Comparison of ENCODE assay signal across 10 cellular contexts in genomic region chr20:5592823-5593761, GRCh38. TPM values are rescaled to one million over a fixed set of nuclear protein-coding genes. Genes with fewer than 3 reads are reported as not detected.
DNase-seq lines count a peak whose midpoint lies in the region; ATAC-seq and TF ChIP-seq lines count a peak whose summit lies in the region.
"Had no signal": no experiment of that assay in that cellular context is flagged by ENCODE, and none has a peak within 500 bp of the region (broad histone marks: within the 10 kb centered on the region; RNA-seq: fewer than 3 reads in every experiment).

No MANE protein-coding gene starts in this region.

- H4K20me1 ChIP-seq in OCI-LY7 (ENCODE audit: insufficient read depth, low read length) = no peaks in the 10 kb centered on the region

- peaks cover 52% of the 10 kb centered on the region for H3K36me3 Mint-ChIP-seq in activated naive CD4-positive, alpha-beta T cell treated with anti-CD3 and anti-CD28 coated beads, Interleukin-2, amount 10 ng/mL, durations not matched to agents 7 days and 5 days
- H3K36me3 Mint-ChIP-seq in central memory CD8-positive, alpha-beta T cell (ENCODE audit: insufficient read depth) = peaks cover 58% of the 10 kb centered on the region
- peaks cover 38% of the 10 kb centered on the region for H3K36me3 Mint-ChIP-seq in stimulated activated memory B cell treated with anti-CD40 and anti-IgM and Interleukin-4, amounts not matched to agents 10 μg/mL and 1 μg/mL and 100 μg/mL, for 72 hours

- peak overlapping the region; percentile 97 for H3K27ac ChIP-seq in OCI-LY7 (ENCODE audit: low read depth, low read length, poor library complexity, severe bottlenecking)

- H3K4me2 ChIP-seq in OCI-LY7 (ENCODE audit: low read length) = peak overlapping the region; percentile 72

- no peaks in the 10 kb centered on the region for H3K9me3 Mint-ChIP-seq in activated naive CD4-positive, alpha-beta T cell treated with anti-CD3 and anti-CD28 coated beads, Interleukin-2, amount 10 ng/mL, durations not matched to agents 7 days and 5 days
- H3K9me3 Mint-ChIP-seq in central memory CD8-positive, alpha-beta T cell = no peaks in the 10 kb centered on the region
- no peaks in the 10 kb centered on the region for H3K9me3 Mint-ChIP-seq in stimulated activated memory B cell treated with anti-CD40 and anti-IgM and Interleukin-4, amounts not matched to agents 10 μg/mL and 1 μg/mL and 100 μg/mL, for 72 hours

- H3K9me3 ChIP-seq in OCI-LY7 (ENCODE audit: low read length) = 0 out of 2 replicates have a peak, but pooled peaks cover 3% of the 10 kb centered on the region
- H3K9me3 ChIP-seq: adrenal gland had no signal

- no peak for TF ChIP-seq CTCF in OCI-LY7 (conservative IDR thresholded peaks at IDR 0.05; ENCODE audit: low read length)

- no peak for DNase-seq in activated naive CD4-positive, alpha-beta T cell treated with anti-CD3 and anti-CD28 coated beads, Interleukin-2, amount 10 ng/mL, durations not matched to agents 7 days and 5 days
- no peak for DNase-seq in activated naive CD4-positive, alpha-beta T cell treated with Interleukin-2 at 50 U/mL for 16 hours
- no peak for DNase-seq in OCI-LY7 (ENCODE audit: low spot score)
- no peak for DNase-seq in central memory CD8-positive, alpha-beta T cell (ENCODE audit: low spot score in 2 of 2)
- DNase-seq in DMS 273 (lab: John Stamatoyannopoulos, UW; ENCODE audit: unreplicated experiment) = no peak
- no peak for DNase-seq in DMS153 treated with DMSO at 0.1 percent for 48 hours (lab: John Stamatoyannopoulos, UW; ENCODE audit: unreplicated experiment)
- DNase-seq: adrenal gland, GOT3 had no signal

- peaks cover 94% of the 10 kb centered on the region for H3K36me3 ChIP-seq in OCI-LY7 (ENCODE audit: insufficient read depth, low read length)

- no peaks in the 10 kb centered on the region for H3K27me3 Mint-ChIP-seq in activated naive CD4-positive, alpha-beta T cell treated with anti-CD3 and anti-CD28 coated beads, Interleukin-2, amount 10 ng/mL, durations not matched to agents 7 days and 5 days
- no peaks in the 10 kb centered on the region for H3K27me3 Mint-ChIP-seq in central memory CD8-positive, alpha-beta T cell
- H3K27me3 Mint-ChIP-seq in stimulated activated memory B cell treated with anti-CD40 and anti-IgM and Interleukin-4, amounts not matched to agents 10 μg/mL and 1 μg/mL and 100 μg/mL, for 72 hours = no peaks in the 10 kb centered on the region

- peak overlapping the region; percentile 52 for H3K4me3 ChIP-seq in OCI-LY7 (ENCODE audit: low read depth, low read length, poor library complexity, severe bottlenecking)
- H3K4me3 ChIP-seq: adrenal gland had no signal

- ATAC-seq in central memory CD8-positive, alpha-beta T cell (replicated peaks; ENCODE audit: extremely low read depth, poor library complexity, severe bottlenecking) = peak; percentile 61
- no peak for ATAC-seq in stimulated activated memory B cell treated with anti-CD40 and anti-IgM and Interleukin-4, amounts not matched to agents 10 μg/mL and 1 μg/mL and 100 μg/mL, for 72 hours
- no peak for ATAC-seq in activated CD4-positive, CD25-positive, alpha-beta regulatory T cell treated with anti-CD3 and anti-CD28 coated beads, Interleukin-2, amount 50 U/mL, for 24 hours

- H2AFZ ChIP-seq in OCI-LY7 (ENCODE audit: low read length) = no peak overlapping the region; the same call in 1 of the 2 replicates

- intact Hi-C loops in OCI-LY7 (cut with micrococcal nuclease; ENCODE audit: unreplicated experiment) = loop anchor here (5.0 kb wide), 2 partner anchors 54 to 79 kb away; no protein-coding TSS in a partner anchor

- peaks cover 73% of the 10 kb centered on the region for H3K4me1 Mint-ChIP-seq in activated naive CD4-positive, alpha-beta T cell treated with anti-CD3 and anti-CD28 coated beads, Interleukin-2, amount 10 ng/mL, durations not matched to agents 7 days and 5 days
- H3K4me1 Mint-ChIP-seq in central memory CD8-positive, alpha-beta T cell = peaks cover 42% of the 10 kb centered on the region
- peaks cover 77% of the 10 kb centered on the region for H3K4me1 Mint-ChIP-seq in stimulated activated memory B cell treated with anti-CD40 and anti-IgM and Interleukin-4, amounts not matched to agents 10 μg/mL and 1 μg/mL and 100 μg/mL, for 72 hours

- no peaks in the 10 kb centered on the region for H3K9me2 ChIP-seq in OCI-LY7 (ENCODE audit: insufficient read depth, low read length)

- POLR2A ChIA-PET in OCI-LY7 (lab: Charles Lee) = interaction anchor here (0.6 to 5.9 kb wide), 20 partner anchors 9 to 211 kb away, joined by 3 to 76 read pairs (median 4); partner anchors contain the start of gene SHLD1

- BruUV-seq in OCI-LY7 (replicated peaks; lab: Mats Ljungman, UMichigan) = no TSS peak

- CTCF ChIA-PET in activated naive CD4-positive, alpha-beta T cell treated with anti-CD3 and anti-CD28 coated beads, Interleukin-2, amount 10 ng/mL, durations not matched to agents 7 days and 5 days (lab: Charles Lee) = interaction anchor here (0.7 to 1.8 kb wide), 4 partner anchors 13 to 36 kb away, joined by 3 to 9 read pairs (median 6); no protein-coding TSS in a partner anchor
- CTCF ChIA-PET in OCI-LY7 (lab: Charles Lee; ENCODE audit: unreplicated experiment) = interaction anchor here (3.8 kb wide), 1 partner anchor 15 kb away, joined by 20 read pairs; no protein-coding TSS in a partner anchor

- H3K4me1 ChIP-seq in OCI-LY7 (ENCODE audit: insufficient read depth, low read length, poor library complexity, severe bottlenecking) = peaks cover 99% of the 10 kb centered on the region

- peaks cover 95% of the 10 kb centered on the region for H3K79me2 ChIP-seq in OCI-LY7 (ENCODE audit: insufficient read depth, low read depth, low read length)

- peak overlapping the region; percentile 60 for H3K4me3 Mint-ChIP-seq in activated naive CD4-positive, alpha-beta T cell treated with anti-CD3 and anti-CD28 coated beads, Interleukin-2, amount 10 ng/mL, durations not matched to agents 7 days and 5 days
- H3K4me3 Mint-ChIP-seq in central memory CD8-positive, alpha-beta T cell = peak overlapping the region; percentile 59
- peak overlapping the region; percentile 70 for H3K4me3 Mint-ChIP-seq in stimulated activated memory B cell treated with anti-CD40 and anti-IgM and Interleukin-4, amounts not matched to agents 10 μg/mL and 1 μg/mL and 100 μg/mL, for 72 hours

- H3K27ac Mint-ChIP-seq in activated naive CD4-positive, alpha-beta T cell treated with anti-CD3 and anti-CD28 coated beads, Interleukin-2, amount 10 ng/mL, durations not matched to agents 7 days and 5 days = peak overlapping the region; percentile 95
- peak overlapping the region; percentile 79 for H3K27ac Mint-ChIP-seq in central memory CD8-positive, alpha-beta T cell (ENCODE audit: low read depth)
- peak overlapping the region; percentile 94 for H3K27ac Mint-ChIP-seq in stimulated activated memory B cell treated with anti-CD40 and anti-IgM and Interleukin-4, amounts not matched to agents 10 μg/mL and 1 μg/mL and 100 μg/mL, for 72 hours

RNA-seq across cellular contexts. Expression of gene GPCPD1, which starts 17.7 kb away (rescaled TPM):
- 36.6 and 50.8 TPM in 2 replicates for total RNA-seq in OCI-LY7 (2014; rRNA removed; shearing (Covaris generic))
- total RNA-seq in OCI-LY7 (2022) = 90.7 and 101 TPM in 2 replicates
